24 cellular contexts compared by ENCODE assay signal in genomic region chr2:18474690-18475089, GRCh38.
"Had no signal": no experiment of that assay in that cellular context is flagged by ENCODE, and none has a peak within 500 bp of the region (broad histone marks: within the 10 kb centered on the region; RNA-seq: fewer than 3 reads in every experiment).

No MANE protein-coding gene starts in this region.

- H3K4me3 Mint-ChIP-seq: activated naive CD8-positive, alpha-beta T cell; activated T-cell treated with anti-CD3 and anti-CD28 coated beads, Interleukin-2, amount 50 U/mL, for 24 hours; endodermal cell; memory B cell; naive B cell; neural progenitor cell; WTC11 had no signal

- ATAC-seq: gastrocnemius medialis; stimulated activated naive CD8-positive, alpha-beta T cell treated with anti-CD3 and anti-CD28 coated beads, Interleukin-15, Interleukin-2, amounts not matched to agents 100 U/mL and 50 U/mL, for 24 hours; WTC11 had no signal

- H2AFZ ChIP-seq: neural progenitor cell had no signal

- DNase-seq: activated CD4-positive, alpha-beta T cell treated with anti-CD3 and anti-CD28 coated beads, Interleukin-2, amount 50 U/mL, for 4 hours; activated CD8-positive, alpha-beta memory T cell treated with anti-CD3 and anti-CD28 coated beads for 24 hours; activated CD8-positive, alpha-beta memory T cell treated with anti-CD3 and anti-CD28 coated beads, Interleukin-2, amount 50 U/mL, for 4 hours; activated naive CD4-positive, alpha-beta T cell; activated T-cell treated with anti-CD3 and anti-CD28 coated beads, Interleukin-2, amount 50 U/mL, for 24 hours; adrenal gland; cortex of kidney; endodermal cell; gastrocnemius medialis; head of caudate nucleus; hypothalamus; naive B cell; posterior cingulate gyrus; stimulated activated CD4-positive, alpha-beta T cell treated with anti-CD3 and anti-CD28 coated beads, Interleukin-12 subunit alpha, Interleukin-12 subunit beta, amount 100 ng/mL, for 4 hours; stimulated activated CD4-positive, alpha-beta T cell treated with anti-CD3 and anti-CD28 coated beads, Interleukin-4, amount 100 ng/mL, for 4 hours; stimulated activated naive CD8-positive, alpha-beta T cell treated with anti-CD3 and anti-CD28 coated beads, Interleukin-15, Interleukin-2, amounts not matched to agents 100 U/mL and 50 U/mL, for 24 hours; T-helper 9 cell had no signal

- FAIRE-seq: islet of Langerhans had no signal

- H3K27me3 ChIP-seq: adrenal gland, gastrocnemius medialis, neural progenitor cell, tibial nerve had no signal

- H3K36me3 ChIP-seq: adrenal gland, gastrocnemius medialis, neural progenitor cell, tibial nerve had no signal

- H3K4me3 ChIP-seq: adrenal gland, gastrocnemius medialis, neural progenitor cell, tibial nerve had no signal

- H3K36me3 Mint-ChIP-seq: activated naive CD8-positive, alpha-beta T cell; memory B cell; naive B cell; neural progenitor cell; WTC11 had no signal

- H3K4me1 ChIP-seq: adrenal gland, neural progenitor cell had no signal

- H3K9me3 Mint-ChIP-seq: activated T-cell treated with anti-CD3 and anti-CD28 coated beads, Interleukin-2, amount 50 U/mL, for 24 hours; activated T-helper 2 cell treated with anti-CD3 and anti-CD28 coated beads, Interferon-gamma antibody, Interleukin-2, Interleukin-4, amounts not matched to agents 10 μg/mL and 5 μg/mL and 100 μg/mL, durations not matched to agents 14 hours and 24 hours and 36 hours; endodermal cell; memory B cell; neural progenitor cell; WTC11 had no signal

- H3K27ac ChIP-seq: adrenal gland, neural progenitor cell had no signal

- H3K4me1 Mint-ChIP-seq: endodermal cell, memory B cell, naive B cell had no signal

- H3K27ac Mint-ChIP-seq: activated naive CD8-positive, alpha-beta T cell; activated T-cell treated with anti-CD3 and anti-CD28 coated beads, Interleukin-2, amount 50 U/mL, for 24 hours; activated T-helper 2 cell treated with anti-CD3 and anti-CD28 coated beads, Interferon-gamma antibody, Interleukin-2, Interleukin-4, amounts not matched to agents 10 μg/mL and 5 μg/mL and 100 μg/mL, durations not matched to agents 14 hours and 24 hours and 36 hours; endodermal cell; memory B cell; neural progenitor cell had no signal

- H3K4me2 ChIP-seq: neural progenitor cell had no signal

- H3K9ac ChIP-seq: neural progenitor cell had no signal

- H3K9me3 ChIP-seq: adrenal gland, gastrocnemius medialis, tibial nerve had no signal
